In genomic region chr13:35378939-35379338, GRCh38 we compare ENCODE assay signal across 21 cellular contexts.
"Had no signal": no experiment of that assay in that cellular context is flagged by ENCODE, and none has a peak within 500 bp of the region (broad histone marks: within the 10 kb centered on the region; RNA-seq: fewer than 3 reads in every experiment).

No MANE protein-coding gene starts in this region.

- DNase-seq: activated CD4-positive, alpha-beta memory T cell treated with anti-CD3 and anti-CD28 coated beads for 36 hours; activated CD4-positive, alpha-beta T cell treated with anti-CD3 and anti-CD28 coated beads for 36 hours; activated CD8-positive, alpha-beta memory T cell treated with anti-CD3 and anti-CD28 coated beads, Interleukin-2, amount 10 ng/mL, durations not matched to agents 7 days and 5 days; activated naive CD4-positive, alpha-beta T cell treated with anti-CD3 and anti-CD28 coated beads, Interleukin-2, amount 50 U/mL, for 16 hours; activated T-cell treated with anti-CD3 and anti-CD28 coated beads, Interleukin-2, amount 50 U/mL, for 24 hours; adrenal gland; brain microvascular endothelial cell; cerebellar nuclear complex; effector memory CD8-positive, alpha-beta T cell; mesenchymal stem cell; naive thymus-derived CD8-positive, alpha-beta T cell; stimulated activated CD4-positive, alpha-beta T cell treated with anti-CD3 and anti-CD28 coated beads, Interleukin-15, amount 100 ng/mL, for 24 hours; stimulated activated CD4-positive, alpha-beta T cell treated with anti-CD3 and anti-CD28 coated beads, Interleukin-4, amount 100 ng/mL, for 1 hour; stimulated activated naive B cell treated with anti-CD40 and anti-IgM and Interleukin-4, amounts not matched to agents 10 μg/mL and 1 μg/mL and 100 μg/mL, for 72 hours; T-helper 2 cell had no signal

- H3K27ac Mint-ChIP-seq: activated CD4-positive, alpha-beta memory T cell treated with anti-CD3 and anti-CD28 coated beads for 36 hours; activated CD4-positive, alpha-beta T cell treated with anti-CD3 and anti-CD28 coated beads for 36 hours; activated CD8-positive, alpha-beta memory T cell treated with anti-CD3 and anti-CD28 coated beads, Interleukin-2, amount 10 ng/mL, durations not matched to agents 7 days and 5 days; activated T-cell treated with anti-CD3 and anti-CD28 coated beads, Interleukin-2, amount 50 U/mL, for 24 hours; dendritic cell treated with granulocyte-macrophage colony-stimulating factor and Interleukin-4, amounts not matched to agents 40 ng/mL and 50 ng/mL, for 4 days; effector memory CD8-positive, alpha-beta T cell; naive thymus-derived CD8-positive, alpha-beta T cell; stimulated activated naive B cell treated with anti-CD40 and anti-IgM and Interleukin-4, amounts not matched to agents 10 μg/mL and 1 μg/mL and 100 μg/mL, for 72 hours had no signal

- H3K36me3 Mint-ChIP-seq: activated CD4-positive, alpha-beta memory T cell treated with anti-CD3 and anti-CD28 coated beads for 36 hours; activated CD8-positive, alpha-beta memory T cell treated with anti-CD3 and anti-CD28 coated beads, Interleukin-2, amount 10 ng/mL, durations not matched to agents 7 days and 5 days had no signal

- H3K4me3 Mint-ChIP-seq: activated CD4-positive, alpha-beta memory T cell treated with anti-CD3 and anti-CD28 coated beads for 36 hours; activated CD4-positive, alpha-beta T cell treated with anti-CD3 and anti-CD28 coated beads for 36 hours; activated CD8-positive, alpha-beta memory T cell treated with anti-CD3 and anti-CD28 coated beads, Interleukin-2, amount 10 ng/mL, durations not matched to agents 7 days and 5 days; activated T-cell treated with anti-CD3 and anti-CD28 coated beads, Interleukin-2, amount 50 U/mL, for 24 hours; dendritic cell treated with granulocyte-macrophage colony-stimulating factor and Interleukin-4, amounts not matched to agents 40 ng/mL and 50 ng/mL, for 4 days; effector memory CD8-positive, alpha-beta T cell; naive thymus-derived CD8-positive, alpha-beta T cell; stimulated activated naive B cell treated with anti-CD40 and anti-IgM and Interleukin-4, amounts not matched to agents 10 μg/mL and 1 μg/mL and 100 μg/mL, for 72 hours had no signal

- H3K4me1 Mint-ChIP-seq: activated CD4-positive, alpha-beta T cell treated with anti-CD3 and anti-CD28 coated beads for 36 hours; activated CD8-positive, alpha-beta memory T cell treated with anti-CD3 and anti-CD28 coated beads, Interleukin-2, amount 10 ng/mL, durations not matched to agents 7 days and 5 days; naive thymus-derived CD8-positive, alpha-beta T cell; stimulated activated naive B cell treated with anti-CD40 and anti-IgM and Interleukin-4, amounts not matched to agents 10 μg/mL and 1 μg/mL and 100 μg/mL, for 72 hours had no signal

- H3K36me3 ChIP-seq: adrenal gland, brain microvascular endothelial cell, tibial nerve, vagina had no signal

- ATAC-seq: activated CD4-positive, alpha-beta T cell treated with anti-CD3 and anti-CD28 coated beads for 36 hours; activated CD8-positive, alpha-beta memory T cell treated with anti-CD3 and anti-CD28 coated beads, Interleukin-2, amount 10 ng/mL, durations not matched to agents 7 days and 5 days; effector memory CD8-positive, alpha-beta T cell; foreskin keratinocyte; naive thymus-derived CD8-positive, alpha-beta T cell; stimulated activated naive B cell treated with anti-CD40 and anti-IgM and Interleukin-4, amounts not matched to agents 10 μg/mL and 1 μg/mL and 100 μg/mL, for 72 hours had no signal

- H3K4me3 ChIP-seq: adrenal gland, skin epidermis, tibial nerve, vagina had no signal

- H3K9me3 ChIP-seq: adrenal gland, tibial nerve, vagina had no signal

- H3K27me3 Mint-ChIP-seq: activated CD4-positive, alpha-beta memory T cell treated with anti-CD3 and anti-CD28 coated beads for 36 hours; activated CD4-positive, alpha-beta T cell treated with anti-CD3 and anti-CD28 coated beads for 36 hours; activated CD8-positive, alpha-beta memory T cell treated with anti-CD3 and anti-CD28 coated beads, Interleukin-2, amount 10 ng/mL, durations not matched to agents 7 days and 5 days; activated T-cell treated with anti-CD3 and anti-CD28 coated beads, Interleukin-2, amount 50 U/mL, for 24 hours; dendritic cell treated with granulocyte-macrophage colony-stimulating factor and Interleukin-4, amounts not matched to agents 40 ng/mL and 50 ng/mL, for 4 days; effector memory CD8-positive, alpha-beta T cell; naive thymus-derived CD8-positive, alpha-beta T cell; stimulated activated naive B cell treated with anti-CD40 and anti-IgM and Interleukin-4, amounts not matched to agents 10 μg/mL and 1 μg/mL and 100 μg/mL, for 72 hours had no signal

- H3K4me1 ChIP-seq: adrenal gland, foreskin keratinocyte, parathyroid adenoma, tibial nerve, vagina had no signal

- H3K27ac ChIP-seq: adrenal gland, brain microvascular endothelial cell, foreskin keratinocyte, parathyroid adenoma, skin epidermis, tibial nerve, vagina had no signal

- H3K27me3 ChIP-seq: adrenal gland, brain microvascular endothelial cell, foreskin keratinocyte, tibial nerve, vagina had no signal

- H3K9me3 Mint-ChIP-seq: activated T-cell treated with anti-CD3 and anti-CD28 coated beads, Interleukin-2, amount 50 U/mL, for 24 hours; dendritic cell treated with granulocyte-macrophage colony-stimulating factor and Interleukin-4, amounts not matched to agents 40 ng/mL and 50 ng/mL, for 4 days had no signal
